ENCODE assay signal across 33 cellular contexts in genomic region chr10:4786043-4786839, GRCh38. TPM values are rescaled to one million over a fixed set of nuclear protein-coding genes. Genes with fewer than 3 reads are reported as not detected.
"Had no signal": no experiment of that assay in that cellular context is flagged by ENCODE, and none has a peak within 500 bp of the region (broad histone marks: within the 10 kb centered on the region; RNA-seq: fewer than 3 reads in every experiment).

No MANE protein-coding gene starts in this region.

- H3K4me1 ChIP-seq: Peyer's patch had no signal

- H3K27me3 ChIP-seq: Peyer's patch, SJSA1 had no signal

- H3K4me2 ChIP-seq: KMS-11, SK-N-SH had no signal

- H3K36me3 ChIP-seq: Peyer's patch, SJSA1 had no signal

- H3K9me3 ChIP-seq: Peyer's patch, SJSA1, SK-N-SH had no signal

- H3K27ac ChIP-seq: KMS-11, Peyer's patch, SJSA1 had no signal

- FAIRE-seq: TTC549 had no signal

- H3K9ac ChIP-seq: KMS-11, SK-N-SH had no signal

- DNase-seq: activated CD4-positive, alpha-beta memory T cell treated with anti-CD3 and anti-CD28 coated beads for 36 hours; activated CD4-positive, alpha-beta T cell treated with anti-CD3 and anti-CD28 coated beads for 4 hours; activated CD4-positive, alpha-beta T cell treated with anti-CD3 and anti-CD28 coated beads, Interleukin-2, amount 50 U/mL, for 1 hour; activated CD8-positive, alpha-beta memory T cell treated with anti-CD3 and anti-CD28 coated beads, Interleukin-2, amount 10 ng/mL, durations not matched to agents 7 days and 5 days; activated CD8-positive, alpha-beta memory T cell treated with anti-CD3 and anti-CD28 coated beads, Interleukin-2, amount 50 U/mL, for 48 hours; activated effector memory CD4-positive, alpha-beta T cell treated with anti-CD3 and anti-CD28 coated beads, Interleukin-2, amount 50 U/mL, for 16 hours; activated naive CD4-positive, alpha-beta T cell; activated naive CD4-positive, alpha-beta T cell treated with anti-CD3 and anti-CD28 coated beads, Interleukin-2, amount 50 U/mL, for 16 hours; activated naive CD8-positive, alpha-beta T cell treated with anti-CD3 and anti-CD28 coated beads for 36 hours; activated T-cell treated with anti-CD3 and anti-CD28 coated beads, Interleukin-2, amount 50 U/mL, for 1 hour; activated T-cell treated with anti-CD3 and anti-CD28 coated beads, Interleukin-2, amount 50 U/mL, for 72 hours; amniotic stem cell; aorta; MM.1S; MV-4-11; NCI-H1092; NCI-H1436 treated with DMSO at 0.1 percent for 48 hours; NCI-H1694 treated with DMSO at 0.1 percent for 48 hours; NCI-H2029; NCI-H345; NCI-H524 treated with DMSO at 0.1 percent for 48 hours; Peyer's patch; RPMI8226; SHP77 treated with DMSO at 0.1 percent for 48 hours; SK-N-SH had no signal

- ATAC-seq: activated CD4-positive, CD25-positive, alpha-beta regulatory T cell treated with anti-CD3 and anti-CD28 coated beads, Interleukin-2, amount 50 U/mL, for 24 hours; activated CD8-positive, alpha-beta memory T cell treated with anti-CD3 and anti-CD28 coated beads, Interleukin-2, amount 10 ng/mL, durations not matched to agents 7 days and 5 days; activated T-cell treated with anti-CD3 and anti-CD28 coated beads, Interleukin-2, amount 50 U/mL, for 72 hours; activated T-helper 17 cell treated with anti-CD3 and anti-CD28 coated beads, Interleukin-2, amount 50 U/mL, for 72 hours; WTC11 had no signal

- H3K4me3 ChIP-seq: Peyer's patch, SJSA1 had no signal

RNA-seq across cellular contexts. Expression of gene AKR1E2, which starts 39.8 kb away (rescaled TPM):
- total RNA-seq: LHCN-M2, NCI-H460 had no signal
